In the genomic region with DNA sequence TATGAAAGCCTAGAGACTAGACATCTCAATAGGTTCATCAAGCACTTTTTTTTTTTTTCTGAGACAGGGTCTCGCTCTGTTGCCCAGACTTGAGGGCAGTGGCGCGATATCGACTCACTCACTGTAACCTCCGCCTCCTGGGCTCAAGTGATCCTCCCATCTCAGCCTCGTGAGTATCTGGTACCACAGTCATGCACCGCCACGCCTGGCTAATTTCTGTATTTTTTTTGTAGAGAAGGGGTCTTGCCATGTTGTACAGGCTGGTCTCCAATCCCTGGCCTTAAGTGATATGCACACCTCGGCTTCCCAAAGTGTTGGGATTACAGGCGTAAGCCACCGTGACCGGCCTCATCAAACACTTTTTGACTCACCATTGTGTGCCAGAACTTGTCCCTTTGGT, we compare ENCODE assay signal across 8 cellular contexts. TPM values are rescaled to one million over a fixed set of nuclear protein-coding genes. Genes with fewer than 3 reads are reported as not detected.
DNase-seq lines count a peak whose midpoint lies in the region; TF ChIP-seq lines count a peak whose summit lies in the region.

No MANE protein-coding gene starts in this region.

- peak overlapping the region; percentile 78 for H3K9ac ChIP-seq in Loucy (ENCODE audit: low read depth, low read length, poor library complexity, severe bottlenecking)

- no peaks in the 10 kb centered on the region for H3F3A ChIP-seq in Loucy (ENCODE audit: low read depth)

- TF ChIP-seq CTCF in GM12865 (IDR thresholded peaks at IDR 0.05; ENCODE audit: insufficient read depth, low read depth, low read length, missing control alignments), result no peak
- TF ChIP-seq CTCF in Loucy (conservative IDR thresholded peaks at IDR 0.05; ENCODE audit: low read length), result no peak
- TF ChIP-seq CTCF in dorsolateral prefrontal cortex (IDR thresholded peaks at IDR 0.05 in 54 of 56, conservative IDR thresholded peaks at IDR 0.05 in 2 of 56; ENCODE audit: low read depth in 1 of 56, partially characterized antibody in 56 of 56), result no peak
- TF ChIP-seq CTCF in neutrophil (IDR thresholded peaks at IDR 0.05), result no peak

- H3K36me3 ChIP-seq in Loucy (ENCODE audit: insufficient read depth, low read length) (peaks cover 13% of the 10 kb centered on the region; the same call in 1 of the 2 replicates), neutrophil (no peaks in the 10 kb centered on the region)

- intact Hi-C loops in dorsolateral prefrontal cortex (cut with DNase I), result loop anchor here (5.0 kb wide), 2 partner anchors 110 to 145 kb away; no protein-coding TSS in a partner anchor

- peak overlapping the region; percentile 90 for H3K4me2 ChIP-seq in Loucy (ENCODE audit: low read depth, low read length, poor library complexity, severe bottlenecking)

- peak; percentile 65 for DNase-seq in GM12865 (ENCODE audit: low read depth)
- peak in 1 of 10 donors; percentile 21 for DNase-seq in dorsolateral prefrontal cortex
- DNase-seq in activated effector memory CD4-positive, alpha-beta T cell treated with anti-CD3 and anti-CD28 coated beads, Interleukin-2, amount 50 U/mL, for 16 hours, result no peak
- DNase-seq in activated CD8-positive, alpha-beta memory T cell treated with anti-CD3 and anti-CD28 coated beads for 24 hours, result no peak
- no peak for DNase-seq in activated gamma-delta T cell treated with Interleukin-2 at 50 U/mL for 16 hours
- no peak for DNase-seq in activated CD4-positive, alpha-beta T cell treated with anti-CD3 and anti-CD28 coated beads for 1 hour

- H3K79me2 ChIP-seq in Loucy (ENCODE audit: insufficient read depth, low read length), result peaks cover 21% of the 10 kb centered on the region

- peak overlapping the region; percentile 100 for H2AFZ ChIP-seq in Loucy (ENCODE audit: low read length)

- peak overlapping the region in 57 of 59 donors; percentile 26 to 91 (median 82) for H3K27ac ChIP-seq in dorsolateral prefrontal cortex
- H3K27ac ChIP-seq in neutrophil, result no peak overlapping the region

- peaks cover 9% of the 10 kb centered on the region for H3K4me1 ChIP-seq in Loucy (ENCODE audit: insufficient read depth, low read length, poor library complexity, severe bottlenecking)
- peaks cover 14% of the 10 kb centered on the region in 2 experiments for H3K4me1 ChIP-seq in neutrophil (ENCODE audit: control insufficient read depth in 1 of 2, insufficient read depth in 1 of 2, low read depth in 1 of 2, low read length in 1 of 2)

- H3K9me2 ChIP-seq in Loucy (replicated peaks; ENCODE audit: low read depth, low read length), result no peaks in the 10 kb centered on the region

- no peaks in the 10 kb centered on the region for H4K20me1 ChIP-seq in Loucy (ENCODE audit: insufficient read depth, low read length, poor library complexity, severe bottlenecking)

- H3K27me3 ChIP-seq in Loucy (ENCODE audit: insufficient read depth, low read length, poor library complexity, severe bottlenecking) (no peaks in the 10 kb centered on the region), dorsolateral prefrontal cortex (no peaks in the 10 kb centered on the region), neutrophil (no peaks in the 10 kb centered on the region)

- H3K9me3 ChIP-seq in Loucy (ENCODE audit: insufficient read depth, low read depth, low read length), result no peaks in the 10 kb centered on the region
- no peaks in the 10 kb centered on the region for H3K9me3 ChIP-seq in neutrophil

- H3K4me3 ChIP-seq in GM12865 (ENCODE audit: low read depth, low read length) (peak overlapping the region; percentile 100), Loucy (ENCODE audit: low read length, poor library complexity, severe bottlenecking) (peak overlapping the region; percentile 93), dorsolateral prefrontal cortex (peak overlapping the region; percentile 58 to 95 (median 76)), neutrophil (ENCODE audit: low read depth in 1 of 2, low read length in 1 of 2) (peak overlapping the region; percentile 70 to 75)

RNA-seq across cellular contexts. Expression of a gene that starts 0.6 kb away (rescaled TPM):
- 10 to 100 TPM; 15.8 to 40.9 (median 28.2) TPM for total RNA-seq in dorsolateral prefrontal cortex

RNA-seq across cellular contexts. Expression of a gene that starts 10.3 kb away (rescaled TPM):
- 100 to 1,000 TPM in 16 of 120 experiments, 10 to 100 TPM in 104; 61.2 to 124 (median 88.4) TPM for total RNA-seq in dorsolateral prefrontal cortex

RNA-seq across cellular contexts. Expression of a gene that starts 17.3 kb away (rescaled TPM):
- 100 to 1,000 TPM in 85 of 120 experiments, 10 to 100 TPM in 35; 30.2 to 650 (median 143) TPM for total RNA-seq in dorsolateral prefrontal cortex

RNA-seq across cellular contexts. Expression of a gene that starts 22.4 kb away (rescaled TPM):
- total RNA-seq in dorsolateral prefrontal cortex, result 1 to 10 TPM in 24 of 120 experiments, under 1 TPM in 50, not detected in 46; 0.25 to 2.5 (median 0.77) TPM

RNA-seq across cellular contexts. Expression of a gene that starts 29.5 kb away (rescaled TPM):
- 1 to 10 TPM in 89 of 120 experiments, under 1 TPM in 31; 0.20 to 4.4 (median 1.4) TPM for total RNA-seq in dorsolateral prefrontal cortex
